Comparison of ENCODE assay signal across 23 cellular contexts in genomic region chr4:148064451-148064850, GRCh38.
"Had no signal": no experiment of that assay in that cellular context is flagged by ENCODE, and none has a peak within 500 bp of the region (broad histone marks: within the 10 kb centered on the region; RNA-seq: fewer than 3 reads in every experiment).

No MANE protein-coding gene starts in this region.

- H3K36me3 Mint-ChIP-seq: IgD-negative memory B cell had no signal

- H3K4me2 ChIP-seq: SK-N-SH had no signal

- H3K4me3 ChIP-seq: Peyer's patch, SJCRH30 had no signal

- H3K27me3 Mint-ChIP-seq: activated CD4-positive, alpha-beta T cell treated with anti-CD3 and anti-CD28 coated beads, Interleukin-2, amount 10 ng/mL, durations not matched to agents 24 days and 14 days; activated naive CD4-positive, alpha-beta T cell treated with anti-CD3 and anti-CD28 coated beads, Interleukin-2, amount 10 ng/mL, durations not matched to agents 7 days and 5 days; activated naive CD8-positive, alpha-beta T cell treated with anti-CD3 and anti-CD28 coated beads for 36 hours had no signal

- DNase-seq: activated B cell treated with CpG ODN at 0.5 μM for 24 hours; activated CD4-positive, alpha-beta T cell treated with anti-CD3 and anti-CD28 coated beads for 1 hour; activated CD4-positive, alpha-beta T cell treated with anti-CD3 and anti-CD28 coated beads, Interleukin-2, amount 10 ng/mL, durations not matched to agents 24 days and 14 days; activated CD4-positive, alpha-beta T cell treated with anti-CD3 and anti-CD28 coated beads, Interleukin-2, amount 50 U/mL, for 48 hours; activated gamma-delta T cell treated with Interleukin-2 at 50 U/mL for 16 hours; activated naive CD4-positive, alpha-beta T cell treated with anti-CD3 and anti-CD28 coated beads, Interleukin-2, amount 10 ng/mL, durations not matched to agents 7 days and 5 days; activated naive CD8-positive, alpha-beta T cell treated with anti-CD3 and anti-CD28 coated beads for 36 hours; activated T-cell treated with anti-CD3 and anti-CD28 coated beads, Interleukin-2, amount 50 U/mL, for 72 hours; KG1; NCI-H1092; NCI-H1930; NCI-H2171; NCI-H526; NCI-H774; NK-92 treated with Interleukin-12 subunit alpha and Interleukin-12 subunit beta, amount 100 ng/mL, for 24 hours; Peyer's patch; Right ventricle myocardium superior; SJCRH30; SK-N-SH; T-helper 1 cell had no signal

- H3K27ac ChIP-seq: Peyer's patch, RWPE1, SJCRH30 had no signal

- H3K9me3 ChIP-seq: Peyer's patch, SJCRH30, SK-N-SH had no signal

- H3K9ac ChIP-seq: SK-N-SH had no signal

- ATAC-seq: activated T-cell treated with anti-CD3 and anti-CD28 coated beads, Interleukin-2, amount 50 U/mL, for 72 hours had no signal

- H3K27ac Mint-ChIP-seq: activated B cell treated with CpG ODN at 0.5 μM for 24 hours; activated CD4-positive, alpha-beta T cell treated with anti-CD3 and anti-CD28 coated beads, Interleukin-2, amount 10 ng/mL, durations not matched to agents 24 days and 14 days; activated naive CD4-positive, alpha-beta T cell treated with anti-CD3 and anti-CD28 coated beads, Interleukin-2, amount 10 ng/mL, durations not matched to agents 7 days and 5 days; activated naive CD8-positive, alpha-beta T cell treated with anti-CD3 and anti-CD28 coated beads for 36 hours; activated T-cell treated with anti-CD3 and anti-CD28 coated beads, Interleukin-2, amount 50 U/mL, for 72 hours; activated T-helper 2 cell treated with anti-CD3 and anti-CD28 coated beads, Interferon-gamma antibody, Interleukin-2, Interleukin-4, amounts not matched to agents 10 μg/mL and 5 μg/mL and 100 μg/mL, durations not matched to agents 14 hours and 24 hours and 36 hours; IgD-negative memory B cell had no signal

- H3K36me3 ChIP-seq: Peyer's patch, SJCRH30 had no signal

- H3K4me3 Mint-ChIP-seq: activated B cell treated with CpG ODN at 0.5 μM for 24 hours; activated CD4-positive, alpha-beta T cell treated with anti-CD3 and anti-CD28 coated beads, Interleukin-2, amount 10 ng/mL, durations not matched to agents 24 days and 14 days; activated naive CD4-positive, alpha-beta T cell treated with anti-CD3 and anti-CD28 coated beads, Interleukin-2, amount 10 ng/mL, durations not matched to agents 7 days and 5 days; activated naive CD8-positive, alpha-beta T cell treated with anti-CD3 and anti-CD28 coated beads for 36 hours; activated T-cell treated with anti-CD3 and anti-CD28 coated beads, Interleukin-2, amount 50 U/mL, for 72 hours; IgD-negative memory B cell had no signal

- H3K27me3 ChIP-seq: Peyer's patch, SJCRH30 had no signal

- H3K9me3 Mint-ChIP-seq: activated B cell treated with CpG ODN at 0.5 μM for 24 hours; activated CD4-positive, alpha-beta T cell treated with anti-CD3 and anti-CD28 coated beads, Interleukin-2, amount 10 ng/mL, durations not matched to agents 24 days and 14 days; activated naive CD8-positive, alpha-beta T cell treated with anti-CD3 and anti-CD28 coated beads for 36 hours; activated T-cell treated with anti-CD3 and anti-CD28 coated beads, Interleukin-2, amount 50 U/mL, for 72 hours; activated T-helper 2 cell treated with anti-CD3 and anti-CD28 coated beads, Interferon-gamma antibody, Interleukin-2, Interleukin-4, amounts not matched to agents 10 μg/mL and 5 μg/mL and 100 μg/mL, durations not matched to agents 14 hours and 24 hours and 36 hours; IgD-negative memory B cell had no signal
